ENCODE assay signal across 11 cellular contexts in the genomic region with DNA sequence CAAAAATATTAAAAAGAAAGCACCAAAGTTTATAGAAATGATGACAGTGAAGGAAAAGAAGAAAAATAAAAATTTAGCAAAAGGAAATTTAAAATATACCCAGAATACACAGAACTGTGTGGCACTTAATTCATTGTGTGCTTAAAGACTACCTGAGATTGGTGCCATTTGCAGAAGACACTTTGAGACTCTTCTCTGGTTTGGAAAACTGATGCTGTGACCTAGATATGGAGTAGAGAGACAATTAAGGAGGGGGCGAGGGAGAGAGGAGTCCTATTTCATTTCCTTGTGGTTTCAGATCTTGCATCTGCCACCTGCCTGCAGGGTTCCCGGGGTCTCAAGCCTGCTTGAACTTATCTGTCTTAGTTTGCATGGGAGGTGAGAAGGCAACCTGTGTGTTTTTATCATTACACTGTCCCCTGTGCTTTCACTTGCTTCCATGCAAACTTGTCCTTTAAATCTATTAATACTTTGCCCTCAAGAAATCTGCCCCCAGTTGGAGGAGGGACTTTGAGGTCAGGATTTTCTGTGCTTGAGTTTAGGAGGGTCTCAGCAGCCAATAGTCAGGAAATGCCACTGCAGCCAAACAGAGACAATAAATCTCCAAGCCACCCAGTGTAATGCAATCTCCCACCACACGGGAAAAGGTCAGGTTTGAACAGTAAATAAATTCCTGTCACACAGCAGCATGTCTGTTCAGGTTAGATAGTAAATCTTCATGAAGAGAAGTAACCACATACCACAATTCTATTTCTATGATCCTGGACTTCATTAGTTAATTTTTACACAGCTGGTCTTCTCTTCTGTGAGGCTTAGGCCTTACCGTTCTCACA.
DNase-seq lines count a peak whose midpoint lies in the region; ATAC-seq and TF ChIP-seq lines count a peak whose summit lies in the region.
"Had no signal": no experiment of that assay in that cellular context is flagged by ENCODE, and none has a peak within 500 bp of the region (broad histone marks: within the 10 kb centered on the region; RNA-seq: fewer than 3 reads in every experiment).

No MANE protein-coding gene starts in this region.

- no peaks in the 10 kb centered on the region for H3K79me1 ChIP-seq in mesendoderm (ENCODE audit: low read length)

- no peak overlapping the region for H2BK120ac ChIP-seq in mesendoderm (ENCODE audit: low read depth, low read length)

- no peak overlapping the region for H3K4me3 ChIP-seq in WERI-Rb-1 (ENCODE audit: low read depth, low read length)
- H3K4me3 ChIP-seq in mesendoderm (ENCODE audit: low read length) = no peak overlapping the region
- no peak overlapping the region for H3K4me3 ChIP-seq in vagina
- H3K4me3 ChIP-seq: left lung had no signal

- H3K4me1 ChIP-seq in mesendoderm (ENCODE audit: control insufficient read depth, low read depth, low read length) (no peaks in the 10 kb centered on the region), vagina (no peaks in the 10 kb centered on the region)
- H3K4me1 ChIP-seq: left lung had no signal

- H3K36me3 Mint-ChIP-seq in Calu3 (ENCODE audit: insufficient read depth, unreplicated experiment) = no peaks in the 10 kb centered on the region

- no peak for TF ChIP-seq POLR2A in vagina (IDR thresholded peaks at IDR 0.05)

- no peak overlapping the region for H3K4ac ChIP-seq in mesendoderm (ENCODE audit: low read depth, low read length)

- H2AK5ac ChIP-seq in mesendoderm (ENCODE audit: low read length) = no peak overlapping the region

- H3K9me3 ChIP-seq in WERI-Rb-1 (ENCODE audit: severe bottlenecking) = no peaks in the 10 kb centered on the region
- no peaks in the 10 kb centered on the region for H3K9me3 ChIP-seq in vagina
- H3K9me3 ChIP-seq: left lung had no signal

- TF ChIP-seq CTCF in Calu3 (IDR thresholded peaks at IDR 0.05; ENCODE audit: unreplicated experiment) (peak; percentile 16), WERI-Rb-1 (IDR thresholded peaks at IDR 0.05; ENCODE audit: low read depth, low read length) (peak; percentile 31; the same call in 1 of the 2 replicates), vagina (IDR thresholded peaks at IDR 0.05) (no peak)

- no CpG with 5 or more reads among the region's 4 CpGs for WGBS in mesendoderm (ENCODE audit: extremely low coverage, insufficient coverage, low lambda C conversion rate)

- H3K79me2 ChIP-seq in mesendoderm (ENCODE audit: control insufficient read depth, insufficient read depth, low read length) = no peaks in the 10 kb centered on the region

- H3K18ac ChIP-seq in mesendoderm (ENCODE audit: low read length) = no peak overlapping the region

- no peak overlapping the region for H3K23ac ChIP-seq in mesendoderm (ENCODE audit: low read length)

- H4K5ac ChIP-seq in mesendoderm (ENCODE audit: low read length) = no peak overlapping the region

- peak; percentile 61 for ATAC-seq in HG03175 (IDR thresholded peaks at IDR 0.05; ENCODE audit: unreplicated experiment)
- ATAC-seq in GM18517 (IDR thresholded peaks at IDR 0.05; ENCODE audit: unreplicated experiment) = no peak
- ATAC-seq in HG03439 (IDR thresholded peaks at IDR 0.05; ENCODE audit: unreplicated experiment) = no peak
- ATAC-seq: left lung had no signal

- no peaks in the 10 kb centered on the region for H3K27me3 ChIP-seq in WERI-Rb-1 (ENCODE audit: insufficient read depth, low read depth, severe bottlenecking)
- H3K27me3 ChIP-seq in mesendoderm (ENCODE audit: insufficient read depth, low read length, poor library complexity) = no peaks in the 10 kb centered on the region
- H3K27me3 ChIP-seq in vagina = no peaks in the 10 kb centered on the region
- H3K27me3 ChIP-seq: left lung had no signal

- no peak overlapping the region for H3K27ac Mint-ChIP-seq in Calu3 (ENCODE audit: unreplicated experiment)

- no peak overlapping the region for H2BK15ac ChIP-seq in mesendoderm (replicated peaks; ENCODE audit: low read depth)

- H3K27ac ChIP-seq in WERI-Rb-1 (no peak overlapping the region), mesendoderm (ENCODE audit: low read depth, low read length) (no peak overlapping the region), vagina (no peak overlapping the region)
- H3K27ac ChIP-seq: left lung had no signal

- no peaks in the 10 kb centered on the region for H3K4me1 Mint-ChIP-seq in Calu3 (ENCODE audit: low read depth, unreplicated experiment)

- BruUV-seq in Calu3 (replicated peaks; lab: Mats Ljungman, UMichigan) = no TSS peak

- no peaks in the 10 kb centered on the region for H3K36me3 ChIP-seq in WERI-Rb-1
- no peaks in the 10 kb centered on the region for H3K36me3 ChIP-seq in mesendoderm (ENCODE audit: control insufficient read depth, insufficient read depth, low read length)
- no peaks in the 10 kb centered on the region for H3K36me3 ChIP-seq in vagina
- H3K36me3 ChIP-seq: left lung had no signal

- no peak for DNase-seq in Calu3
- peak; percentile 19 for DNase-seq in WERI-Rb-1
- DNase-seq in mesendoderm = peak; percentile 72
- no peak for DNase-seq in NCI-H446 treated with DMSO at 0.1 percent for 48 hours (lab: John Stamatoyannopoulos, UW)
- no peak for DNase-seq in vagina (ENCODE audit: extremely low spot score in 2 of 2)
- DNase-seq: effector CD8-positive, alpha-beta T cell; left lung; stimulated activated CD4-positive, alpha-beta T cell treated with anti-CD3 and anti-CD28 coated beads, Interleukin-15, amount 100 ng/mL, for 24 hours had no signal

- intact Hi-C loops in Calu3 (cut with micrococcal nuclease; ENCODE audit: unreplicated experiment) = no loop called here
- intact Hi-C loops in vagina (cut with DNase I) = no loop called here

- H3K9ac ChIP-seq in mesendoderm (ENCODE audit: low read length) = no peak overlapping the region

- H3K56ac ChIP-seq in mesendoderm (ENCODE audit: low read length) = no peak overlapping the region

- H4K8ac ChIP-seq in mesendoderm (ENCODE audit: low read depth, low read length) = no peak overlapping the region

- no peaks in the 10 kb centered on the region for H3K27me3 Mint-ChIP-seq in Calu3 (ENCODE audit: unreplicated experiment)

- H3K4me3 Mint-ChIP-seq in Calu3 (ENCODE audit: low read depth, unreplicated experiment) = no peak overlapping the region

- CTCF ChIA-PET in Calu3 (lab: Charles Lee) = interaction anchor here (1.2 kb wide), 1 partner anchor 11 kb away, joined by 3 read pairs; no protein-coding TSS in a partner anchor

- H2BK5ac ChIP-seq in mesendoderm (ENCODE audit: low read length) = no peak overlapping the region

- H3K9me3 Mint-ChIP-seq in Calu3 (ENCODE audit: low read depth, unreplicated experiment) = no peaks in the 10 kb centered on the region

- no peak overlapping the region for H3K4me2 ChIP-seq in mesendoderm (ENCODE audit: low read length)

Comparison
In these comparisons a context has a peak if more than half of its experiments do, and no peak if none do; other contexts are left out.
1. DNase-seq: peak in WERI-Rb-1 (single experiment) and mesendoderm (single experiment); none in Calu3 (single experiment), NCI-H446 treated with DMSO at 0.1 percent for 48 hours (single experiment) and vagina (0 of 2).
2. CTCF ChIP-seq: peak in Calu3 (single experiment) and WERI-Rb-1 (single experiment); none in vagina (0 of 3).